In genomic region chr4:25767877-25768475, GRCh38 we compare ENCODE assay signal across 1 cellular context.
TF ChIP-seq lines count a peak whose summit lies in the region.

No MANE protein-coding gene starts in this region.

TF ChIP-seq in HCT116, 20 proteins besides CTCF, POLR2A, EP300 and RAD21 (continued from another document):
- no peak for TF ChIP-seq REST (IDR thresholded peaks at IDR 0.05; ENCODE audit: low read depth)
